Comparison of ENCODE assay signal across 26 cellular contexts in the genomic region with DNA sequence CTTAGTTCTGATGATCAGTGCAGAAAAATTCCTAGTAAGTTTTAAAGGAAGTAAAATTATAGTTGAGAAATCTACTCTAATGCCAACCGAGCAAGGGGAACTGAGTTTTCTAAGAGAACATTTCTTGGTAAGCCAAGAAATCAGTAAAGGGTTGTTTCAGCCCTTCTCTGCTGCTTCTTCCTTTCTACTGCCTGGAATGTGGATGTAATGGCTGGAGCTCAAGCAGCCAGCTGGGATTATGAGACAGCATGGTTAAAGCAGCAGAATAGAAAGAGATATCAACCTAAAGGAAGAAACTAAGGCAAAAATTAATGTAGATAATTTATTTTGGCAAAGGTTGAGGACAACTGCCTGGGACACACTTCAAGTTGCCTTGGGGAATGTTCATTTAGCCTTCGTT. TPM values are rescaled to one million over a fixed set of nuclear protein-coding genes. Genes with fewer than 3 reads are reported as not detected.
DNase-seq lines count a peak whose midpoint lies in the region; ATAC-seq and TF ChIP-seq lines count a peak whose summit lies in the region.
"Had no signal": no experiment of that assay in that cellular context is flagged by ENCODE, and none has a peak within 500 bp of the region (broad histone marks: within the 10 kb centered on the region; RNA-seq: fewer than 3 reads in every experiment).

No MANE protein-coding gene starts in this region.

- H3K27me3 Mint-ChIP-seq in MCF 10A (ENCODE audit: insufficient read depth, unreplicated experiment) = no peaks in the 10 kb centered on the region
- no peaks in the 10 kb centered on the region for H3K27me3 Mint-ChIP-seq in progenitor cell of endocrine pancreas
- H3K27me3 Mint-ChIP-seq in activated T-cell treated with anti-CD3 and anti-CD28 coated beads, Interleukin-2, amount 50 U/mL, for 4 hours (ENCODE audit: low read depth) = peaks cover 2% of the 10 kb centered on the region

- no peak overlapping the region for H3K4me2 ChIP-seq in mammary epithelial cell (ENCODE audit: insufficient read depth, low read depth, low read length)
- H3K4me2 ChIP-seq: BLaER1 had no signal

- WGBS in mammary epithelial cell (ENCODE audit: low coverage, missing lambda C conversion rate) = 60% methylated on average over 2 of the region's 2 CpGs

- no peaks in the 10 kb centered on the region for H3K9me3 ChIP-seq in mammary epithelial cell (replicated peaks; ENCODE audit: insufficient read depth, low read length)
- no peaks in the 10 kb centered on the region for H3K9me3 ChIP-seq in adipocyte (ENCODE audit: control insufficient read depth, low read length)
- no peaks in the 10 kb centered on the region for H3K9me3 ChIP-seq in left lung
- H3K9me3 ChIP-seq: SJCRH30 had no signal

- no peak overlapping the region for H3K4me3 ChIP-seq in mammary epithelial cell (replicated peaks in 1 of 3; ENCODE audit: insufficient read depth in 1 of 3, low read depth in 2 of 3, low read length in 3 of 3)
- H3K4me3 ChIP-seq in adipocyte (ENCODE audit: low read length) = no peak overlapping the region
- no peak overlapping the region for H3K4me3 ChIP-seq in left lung
- H3K4me3 ChIP-seq: BLaER1, GM23248, SJCRH30 had no signal

- BruUV-seq in MCF 10A (replicated peaks; lab: Mats Ljungman, UMichigan) (no TSS peak), mammary epithelial cell (replicated peaks; lab: Mats Ljungman, UMichigan) (no TSS peak)

- peaks cover 18% of the 10 kb centered on the region for H3K4me1 Mint-ChIP-seq in MCF 10A (ENCODE audit: insufficient read depth, unreplicated experiment)
- peaks cover 1% of the 10 kb centered on the region for H3K4me1 Mint-ChIP-seq in progenitor cell of endocrine pancreas (ENCODE audit: low read depth)
- H3K4me1 Mint-ChIP-seq in activated T-cell treated with anti-CD3 and anti-CD28 coated beads, Interleukin-2, amount 50 U/mL, for 4 hours (ENCODE audit: low read depth) = no peaks in the 10 kb centered on the region
- H3K4me1 Mint-ChIP-seq: CD4-positive, alpha-beta memory T cell had no signal

- no peaks in the 10 kb centered on the region for H3K27me3 ChIP-seq in mammary epithelial cell (ENCODE audit: insufficient read depth, low read length)
- H3K27me3 ChIP-seq in adipocyte (replicated peaks; ENCODE audit: control insufficient read depth, insufficient read depth, low read length) = no peaks in the 10 kb centered on the region
- H3K27me3 ChIP-seq in left lung = no peaks in the 10 kb centered on the region
- H3K27me3 ChIP-seq: BLaER1, SJCRH30 had no signal

- H3K27ac Mint-ChIP-seq in MCF 10A (ENCODE audit: low read depth, unreplicated experiment) = peak overlapping the region; percentile 84
- no peak overlapping the region for H3K27ac Mint-ChIP-seq in progenitor cell of endocrine pancreas
- H3K27ac Mint-ChIP-seq: CD4-positive, alpha-beta memory T cell had no signal

- dilution Hi-C loops in mammary epithelial cell (cut with HindIII; ENCODE audit: low sequenced_read_pairs) = no loop called here

- in situ Hi-C loops in mammary epithelial cell (cut with MboI; ENCODE audit: low sequenced_read_pairs in 2 of 2) = no loop called here

- H3K36me3 Mint-ChIP-seq in MCF 10A (ENCODE audit: insufficient read depth, unreplicated experiment) (no peaks in the 10 kb centered on the region), progenitor cell of endocrine pancreas (ENCODE audit: insufficient read depth) (no peaks in the 10 kb centered on the region)
- H3K36me3 Mint-ChIP-seq in activated T-cell treated with anti-CD3 and anti-CD28 coated beads, Interleukin-2, amount 50 U/mL, for 4 hours (ENCODE audit: insufficient read depth) = no peaks in the 10 kb centered on the region
- H3K36me3 Mint-ChIP-seq: CD4-positive, alpha-beta memory T cell had no signal

- TF ChIP-seq CTCF in MCF 10A (IDR thresholded peaks at IDR 0.05; ENCODE audit: unreplicated experiment) = no peak
- no peak for TF ChIP-seq CTCF in mammary epithelial cell (conservative IDR thresholded peaks at IDR 0.05 in 1 of 2, IDR thresholded peaks at IDR 0.05 in 1 of 2; ENCODE audit: extremely low read depth in 1 of 2, insufficient read depth in 1 of 2, low read depth in 1 of 2, low read length in 2 of 2)
- no peak for TF ChIP-seq CTCF in left lung (IDR thresholded peaks at IDR 0.05)
- no peak for TF ChIP-seq CTCF in progenitor cell of endocrine pancreas (IDR thresholded peaks at IDR 0.05; ENCODE audit: unreplicated experiment)

- POLR2A ChIA-PET in MCF 10A (lab: Yijun Ruan, JAX) = interaction anchor here (1.2 kb wide), 1 partner anchor 11 kb away, joined by 3 read pairs; no protein-coding TSS in a partner anchor

- H3K4me3 Mint-ChIP-seq in MCF 10A (ENCODE audit: unreplicated experiment) = no peak overlapping the region
- H3K4me3 Mint-ChIP-seq in progenitor cell of endocrine pancreas (ENCODE audit: low read depth) = no peak overlapping the region
- no peak overlapping the region for H3K4me3 Mint-ChIP-seq in activated T-cell treated with anti-CD3 and anti-CD28 coated beads, Interleukin-2, amount 50 U/mL, for 4 hours
- H3K4me3 Mint-ChIP-seq: CD4-positive, alpha-beta memory T cell; H9; HFFc6 had no signal

- no peak overlapping the region for H3K27ac ChIP-seq in mammary epithelial cell (ENCODE audit: insufficient read depth, low read depth, low read length)
- no peak overlapping the region for H3K27ac ChIP-seq in left lung
- H3K27ac ChIP-seq: BLaER1, SJCRH30 had no signal

- H3K79me2 ChIP-seq in mammary epithelial cell (ENCODE audit: insufficient read depth, low read length) = no peaks in the 10 kb centered on the region

- CTCF ChIA-PET in MCF 10A (lab: Yijun Ruan, JAX) = interaction anchor here (0.6 to 0.7 kb wide), 4 partner anchors 11 to 1459 kb away, joined by 3 read pairs; no protein-coding TSS in a partner anchor
- CTCF ChIA-PET in mammary epithelial cell (lab: Charles Lee; ENCODE audit: low non-redundant PET) = no interaction called here

- no peak overlapping the region for H2AFZ ChIP-seq in mammary epithelial cell (ENCODE audit: low read depth, low read length)

- peaks cover 10% of the 10 kb centered on the region for H3K4me1 ChIP-seq in mammary epithelial cell (ENCODE audit: insufficient read depth, low read length)
- peaks cover 50% of the 10 kb centered on the region for H3K4me1 ChIP-seq in adipocyte (ENCODE audit: control insufficient read depth, insufficient read depth, low read length)
- peaks cover 0 to 4% of the 10 kb centered on the region in 2 donors for H3K4me1 ChIP-seq in left lung

- no peak for DNase-seq in MCF 10A (ENCODE audit: unreplicated experiment)
- no peak for DNase-seq in mammary epithelial cell
- DNase-seq in adipocyte (ENCODE audit: low read depth) = no peak
- no peak for DNase-seq in left lung
- no peak for DNase-seq in progenitor cell of endocrine pancreas (ENCODE audit: low spot score, unreplicated experiment)
- no peak for DNase-seq in activated T-cell treated with anti-CD3 and anti-CD28 coated beads, Interleukin-2, amount 50 U/mL, for 4 hours
- no peak for DNase-seq in occipital lobe (lab: John Stamatoyannopoulos, UW)
- DNase-seq: 8988T; CD4-positive, alpha-beta memory T cell; COR-L47; DMS53; GM23248; H9; HFFc6; KG1; NCI-H1105 treated with DMSO at 0.1 percent for 48 hours; NCI-H2029; NCI-H446 treated with DMSO at 0.1 percent for 48 hours; NCI-H526; NCI-H82; NK-92 treated with Interleukin-12 subunit alpha and Interleukin-12 subunit beta, amount 100 ng/mL, for 24 hours; PC-3; SJCRH30 had no signal

- H3K36me3 ChIP-seq in mammary epithelial cell (ENCODE audit: insufficient read depth, low read length) (no peaks in the 10 kb centered on the region), adipocyte (ENCODE audit: control insufficient read depth, insufficient read depth, low read length, severe bottlenecking) (no peaks in the 10 kb centered on the region), left lung (no peaks in the 10 kb centered on the region)
- H3K36me3 ChIP-seq: BLaER1, SJCRH30 had no signal

- intact Hi-C loops in MCF 10A (cut with micrococcal nuclease) (no loop called here), mammary epithelial cell (cut with micrococcal nuclease) (no loop called here), left lung (cut with DNase I) (no loop called here)

- no peaks in the 10 kb centered on the region for H4K20me1 ChIP-seq in mammary epithelial cell (ENCODE audit: insufficient read depth, low read length)
- H4K20me1 ChIP-seq: BLaER1 had no signal

- H3K9me3 Mint-ChIP-seq in MCF 10A (ENCODE audit: unreplicated experiment) (no peaks in the 10 kb centered on the region), progenitor cell of endocrine pancreas (ENCODE audit: low read depth) (no peaks in the 10 kb centered on the region)
- no peaks in the 10 kb centered on the region for H3K9me3 Mint-ChIP-seq in activated T-cell treated with anti-CD3 and anti-CD28 coated beads, Interleukin-2, amount 50 U/mL, for 4 hours
- H3K9me3 Mint-ChIP-seq: H9 had no signal

- H3K9ac ChIP-seq in mammary epithelial cell (ENCODE audit: insufficient read depth, low read length) = no peak overlapping the region
- H3K9ac ChIP-seq in adipocyte (ENCODE audit: low read length) = peak overlapping the region; percentile 68
- H3K9ac ChIP-seq: BLaER1 had no signal

- ATAC-seq in left lung = peak; percentile 29
- ATAC-seq in activated T-cell treated with anti-CD3 and anti-CD28 coated beads, Interleukin-2, amount 50 U/mL, for 4 hours = no peak
- ATAC-seq: Right ventricle myocardium inferior, SK-N-SH treated with all-trans-retinoic acid at 6 μM for 48 hours had no signal

RNA-seq across cellular contexts. Expression of a gene that starts 16.0 kb away (rescaled TPM):
- 115 and 128 TPM in 2 replicates for total RNA-seq in MCF 10A (2022)
- total RNA-seq in mammary epithelial cell = 100 to 1,000 TPM in 1 of 2 donors, 10 to 100 TPM in 1; 78.9 to 137 TPM
- 286 TPM for polyA plus RNA-seq in mammary epithelial cell
- polyA minus RNA-seq in mammary epithelial cell = 117 TPM
- total RNA-seq in left lung = 10 to 100 TPM; 79.1 to 85.0 TPM
- 96.0 and 99.8 TPM in 2 replicates for total RNA-seq in progenitor cell of endocrine pancreas
- 10 to 100 TPM; 91.2 to 98.1 (median 96.7) TPM for total RNA-seq in activated T-cell treated with anti-CD3 and anti-CD28 coated beads, Interleukin-2, amount 50 U/mL, for 4 hours
- 29.6 TPM for total RNA-seq in occipital lobe

RNA-seq across cellular contexts. Expression of a gene that starts 52.5 kb away (rescaled TPM):
- total RNA-seq in MCF 10A (2022) (0.42 and 0.49 TPM in 2 replicates), mammary epithelial cell (1 to 10 TPM; 1.0 to 1.7 TPM), left lung (not detected), progenitor cell of endocrine pancreas (0.55 TPM in 1 of 2 replicates, not detected in the other), occipital lobe (not detected)
- 4.7 TPM for polyA plus RNA-seq in mammary epithelial cell
- 0.83 TPM for polyA minus RNA-seq in mammary epithelial cell
- under 1 TPM in 1 of 3 donors, not detected in 2; 0.16 TPM for total RNA-seq in activated T-cell treated with anti-CD3 and anti-CD28 coated beads, Interleukin-2, amount 50 U/mL, for 4 hours
- total RNA-seq: CD4-positive, alpha-beta memory T cell; GM23248; H9; Right ventricle myocardium inferior had no signal
- polyA plus RNA-seq: CD4-positive, alpha-beta memory T cell had no signal
